10 cellular contexts compared by ENCODE assay signal in the genomic region with DNA sequence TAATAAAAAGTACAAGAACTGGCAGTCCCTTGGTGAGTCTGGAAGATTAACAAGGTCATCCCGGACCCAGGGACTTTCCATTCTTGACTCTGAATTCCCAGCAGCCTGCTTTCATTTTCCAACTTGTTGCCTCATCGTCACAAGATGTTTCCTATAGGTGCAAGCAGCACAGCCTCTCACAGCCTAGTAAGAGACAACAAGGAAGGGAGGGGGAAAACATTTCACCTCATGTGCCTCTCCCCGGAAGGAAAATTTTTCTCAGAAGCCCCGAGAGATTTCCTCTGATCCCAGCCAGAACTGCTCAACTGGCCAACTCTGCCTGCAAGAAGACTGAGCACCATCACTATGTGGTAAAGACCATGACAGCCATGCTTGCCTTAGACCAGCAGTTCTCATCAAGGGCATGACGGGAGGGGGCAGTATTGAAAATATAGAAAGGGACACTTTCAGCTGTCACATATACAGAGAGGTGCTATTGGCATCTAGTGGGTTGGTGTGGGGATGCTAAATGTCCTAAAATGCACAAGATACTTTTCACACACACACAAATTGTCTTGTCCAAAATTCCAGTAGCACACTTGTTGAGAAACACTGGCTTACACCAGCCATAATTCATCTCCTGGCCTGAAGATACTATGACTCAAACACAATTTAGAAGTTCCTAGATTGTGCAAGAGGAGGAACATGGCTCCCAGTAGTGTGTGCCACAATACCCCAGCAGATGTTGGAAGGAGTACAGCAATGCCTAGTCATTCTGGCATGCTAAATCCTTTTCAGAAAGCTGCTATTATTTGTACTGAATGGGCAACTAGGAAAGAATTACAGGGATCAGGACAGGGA. TPM values are rescaled to one million over a fixed set of nuclear protein-coding genes. Genes with fewer than 3 reads are reported as not detected.
DNase-seq lines count a peak whose midpoint lies in the region; ATAC-seq and TF ChIP-seq lines count a peak whose summit lies in the region.
"Had no signal": no experiment of that assay in that cellular context is flagged by ENCODE, and none has a peak within 500 bp of the region (broad histone marks: within the 10 kb centered on the region; RNA-seq: fewer than 3 reads in every experiment).

No MANE protein-coding gene starts in this region.

- peak overlapping the region; percentile 62 for H4K5ac ChIP-seq in IMR-90 (ENCODE audit: low read depth, low read length)

- no peak for TF ChIP-seq RAD21 in IMR-90 (IDR thresholded peaks at IDR 0.05; ENCODE audit: low read length)

- H2BK20ac ChIP-seq in IMR-90 (ENCODE audit: low read depth, low read length), result peak overlapping the region; percentile 62

- H3K9ac ChIP-seq in IMR-90 (ENCODE audit: low read depth, low read length), result no peak overlapping the region

- H4K20me1 ChIP-seq in IMR-90 (ENCODE audit: insufficient read depth, low read length), result 0 out of 2 replicates have a peak, but pooled peaks cover 3% of the 10 kb centered on the region

- H3K27ac ChIP-seq in IMR-90 (ENCODE audit: insufficient read depth, low read length) (peak overlapping the region; percentile 89), suprapubic skin (peak overlapping the region; percentile 93)

- H3K14ac ChIP-seq in IMR-90 (replicated peaks; ENCODE audit: low read depth, low read length), result peak overlapping the region; percentile 69

- no peak for TF ChIP-seq POLR2A in IMR-90 (IDR thresholded peaks at IDR 0.05; ENCODE audit: low read depth, low read length)
- no peak for TF ChIP-seq POLR2A in suprapubic skin (IDR thresholded peaks at IDR 0.05)

- CTCF ChIA-PET in IMR-90 (lab: Yijun Ruan, JAX), result interaction anchor here (1.1 to 1.5 kb wide), 2 partner anchors 15 to 25 kb away, joined by 4 to 9 read pairs; no protein-coding TSS in a partner anchor

- peaks cover 24 to 57% of the 10 kb centered on the region in 2 experiments for H3K79me1 ChIP-seq in IMR-90 (ENCODE audit: low read depth in 1 of 2, low read length in 2 of 2)

- peaks cover 10% of the 10 kb centered on the region for H3K9me1 ChIP-seq in IMR-90 (ENCODE audit: insufficient read depth, low read length)

- no peak overlapping the region for H2AFZ ChIP-seq in IMR-90 (replicated peaks; ENCODE audit: low read length, poor library complexity)

- dilution Hi-C loops in IMR-90 (cut with HindIII; ENCODE audit: low sequenced_read_pairs, unreplicated experiment), result no loop called here

- H3K23ac ChIP-seq in IMR-90 (ENCODE audit: low read depth, low read length), result peak overlapping the region; percentile 36; the same call in 1 of the 2 replicates

- ATAC-seq in IMR-90 (ENCODE audit: low read depth), result peak; percentile 82
- no peak for ATAC-seq in GM19467 (IDR thresholded peaks at IDR 0.05; ENCODE audit: unreplicated experiment)
- ATAC-seq: stimulated activated effector memory CD8-positive, alpha-beta T cell treated with anti-CD3 and anti-CD28 coated beads, Interleukin-12 subunit alpha, Interleukin-12 subunit beta, amount 100 ng/mL, for 72 hours had no signal

- no peak overlapping the region for H3K56ac ChIP-seq in IMR-90 (ENCODE audit: extremely low read depth, insufficient read depth, low read length)

- no peak overlapping the region for H3K4me3 ChIP-seq in IMR-90 (ENCODE audit: insufficient read depth, low read depth, low read length)
- H3K4me3 ChIP-seq in suprapubic skin, result peak overlapping the region; percentile 23
- H3K4me3 ChIP-seq: HAP-1 had no signal

- H3K36me3 ChIP-seq in IMR-90 (ENCODE audit: control insufficient read depth, insufficient read depth, low read length) (0 out of 2 replicates have a peak, but pooled peaks cover 1% of the 10 kb centered on the region), suprapubic skin (no peaks in the 10 kb centered on the region)

- peak overlapping the region; percentile 70 for H2BK120ac ChIP-seq in IMR-90 (ENCODE audit: low read depth, low read length)

- H2BK15ac ChIP-seq in IMR-90 (ENCODE audit: low read depth, low read length), result peak overlapping the region; percentile 55; the same call in 2 of the 3 replicates

- BruUV-seq in IMR-90 (replicated peaks; lab: Mats Ljungman, UMichigan), result no TSS peak

- TF ChIP-seq EP300 in suprapubic skin (IDR thresholded peaks at IDR 0.05), result no peak

- intact Hi-C loops in IMR-90 (cut with micrococcal nuclease), result loop anchor here (2.0 kb wide), 1 partner anchor 16 kb away; no protein-coding TSS in a partner anchor

- peak overlapping the region; percentile 93 for H2BK5ac ChIP-seq in IMR-90 (ENCODE audit: low read depth, low read length, poor library complexity, severe bottlenecking)

- peak overlapping the region; percentile 70 for H3K4me2 ChIP-seq in IMR-90 (ENCODE audit: low read depth, low read length)

- H3K27me3 ChIP-seq in IMR-90 (ENCODE audit: control insufficient read depth, insufficient read depth, low read length) (no peaks in the 10 kb centered on the region), suprapubic skin (no peaks in the 10 kb centered on the region)

- peak overlapping the region; percentile 82 for H3K18ac ChIP-seq in IMR-90 (ENCODE audit: low read depth, low read length)

- H3K4me1 ChIP-seq in IMR-90 (ENCODE audit: control insufficient read depth, insufficient read depth, low read length) (peaks cover 12% of the 10 kb centered on the region), suprapubic skin (peaks cover 54% of the 10 kb centered on the region)

- H4K8ac ChIP-seq in IMR-90 (ENCODE audit: low read depth in 2 of 2, low read length in 2 of 2), result peak overlapping the region; percentile 22 to 53; a peak in 3 of 4 replicates

- TF ChIP-seq CTCF in IMR-90 (conservative IDR thresholded peaks at IDR 0.05; ENCODE audit: low read depth, low read length), result no peak
- no peak for TF ChIP-seq CTCF in suprapubic skin (IDR thresholded peaks at IDR 0.05)

- POLR2A ChIA-PET in IMR-90 (lab: Charles Lee; ENCODE audit: unreplicated experiment), result interaction anchor here (0.6 kb wide), 1 partner anchor 10 kb away, joined by 13 read pairs; no protein-coding TSS in a partner anchor

- H2AK9ac ChIP-seq in IMR-90 (replicated peaks; ENCODE audit: low read depth, low read length, poor library complexity), result peak overlapping the region; percentile 85

- H3K4ac ChIP-seq in IMR-90 (ENCODE audit: low read depth, low read length), result peak overlapping the region; percentile 84

- peak overlapping the region; percentile 33 for H4K91ac ChIP-seq in IMR-90 (ENCODE audit: insufficient read depth, low read depth, low read length)

- no CpG with 5 or more reads among the region's 5 CpGs for WGBS in IMR-90 (ENCODE audit: extremely low coverage in 2 of 2, insufficient read length in 1 of 2), 2 experiments
- 21% methylated on average over 5 of the region's 5 CpGs for WGBS in suprapubic skin

- H3K9me3 ChIP-seq in IMR-90 (ENCODE audit: control insufficient read depth, insufficient read depth, low read length) (no peaks in the 10 kb centered on the region), suprapubic skin (no peaks in the 10 kb centered on the region)
- H3K9me3 ChIP-seq: HAP-1 had no signal

- in situ Hi-C loops in IMR-90 (cut with MboI; ENCODE audit: low sequenced_read_pairs), result loop anchor here (25.0 kb wide), 1 partner anchor 1079 kb away; a partner anchor contains a TSS

- peak; percentile 98 for DNase-seq in IMR-90
- DNase-seq in astrocyte of the hippocampus (ENCODE audit: low read depth, low spot score), result peak; percentile 87
- DNase-seq in iris pigment epithelial cell (ENCODE audit: low read depth), result peak; percentile 98
- peak in 1 of 2 donors; percentile 78 for DNase-seq in suprapubic skin (ENCODE audit: low spot score in 2 of 2)
- no peak for DNase-seq in iPS-NIHi7 (ENCODE audit: extremely low spot score)
- DNase-seq in NCI-H2081 (lab: John Stamatoyannopoulos, UW), result no peak
- no peak for DNase-seq in activated CD4-positive, alpha-beta T cell treated with anti-CD3 and anti-CD28 coated beads, Interleukin-2, amount 50 U/mL, for 4 hours

- H2AK5ac ChIP-seq in IMR-90 (ENCODE audit: low read depth, low read length), result peak overlapping the region; percentile 86

TF ChIP-seq in IMR-90, 13 proteins besides CTCF, POLR2A, EP300 and RAD21 (continues in another document):
- TF ChIP-seq MAZ (IDR thresholded peaks at IDR 0.05; ENCODE audit: borderline replicate concordance, low read depth, low read length), result no peak
- no peak for TF ChIP-seq RFX5 (IDR thresholded peaks at IDR 0.05; ENCODE audit: low read depth, low read length)
- TF ChIP-seq BHLHE40 (IDR thresholded peaks at IDR 0.05; ENCODE audit: low read depth, low read length), result peak; percentile 46; the same call in 1 of the 2 replicates
- TF ChIP-seq CHD1 (IDR thresholded peaks at IDR 0.05; ENCODE audit: low read depth, low read length), result no peak
- TF ChIP-seq, protein P1, sequence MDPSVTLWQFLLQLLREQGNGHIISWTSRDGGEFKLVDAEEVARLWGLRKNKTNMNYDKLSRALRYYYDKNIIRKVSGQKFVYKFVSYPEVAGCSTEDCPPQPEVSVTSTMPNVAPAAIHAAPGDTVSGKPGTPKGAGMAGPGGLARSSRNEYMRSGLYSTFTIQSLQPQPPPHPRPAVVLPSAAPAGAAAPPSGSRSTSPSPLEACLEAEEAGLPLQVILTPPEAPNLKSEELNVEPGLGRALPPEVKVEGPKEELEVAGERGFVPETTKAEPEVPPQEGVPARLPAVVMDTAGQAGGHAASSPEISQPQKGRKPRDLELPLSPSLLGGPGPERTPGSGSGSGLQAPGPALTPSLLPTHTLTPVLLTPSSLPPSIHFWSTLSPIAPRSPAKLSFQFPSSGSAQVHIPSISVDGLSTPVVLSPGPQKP (IDR thresholded peaks at IDR 0.05; ENCODE audit: borderline replicate concordance, low read depth, low read length), result no peak
- TF ChIP-seq CEBPB (IDR thresholded peaks at IDR 0.05; ENCODE audit: low read depth, low read length), result peak; percentile 100
- TF ChIP-seq SMC3 (IDR thresholded peaks at IDR 0.05; ENCODE audit: low read depth, low read length), result no peak
- TF ChIP-seq NFE2L2 (IDR thresholded peaks at IDR 0.05; ENCODE audit: low read depth, low read length), result peak; percentile 94
- peak; percentile 82 for TF ChIP-seq RCOR1 (IDR thresholded peaks at IDR 0.05; ENCODE audit: insufficient replicate concordance, low read length)

RNA-seq across cellular contexts. Expression of a gene that starts 10.8 kb away (rescaled TPM):
- total RNA-seq in IMR-90 (2012; rRNA removed) (92.3 and 124 TPM in 2 replicates), suprapubic skin (100 to 1,000 TPM in 1 of 4 donors, 10 to 100 TPM in 3; 68.7 to 103 (median 85.3) TPM)
- polyA plus RNA-seq in IMR-90 (2012; rRNA removed), result 20.1 and 30.2 TPM in 2 replicates
- polyA plus RNA-seq in IMR-90 (2012; cell fraction: cytosol; rRNA removed), result 6.5 and 6.6 TPM in 2 replicates
- polyA plus RNA-seq in IMR-90 (2012; cell fraction: nucleus; rRNA removed; ENCODE audit: low replicate concordance), result 3.8 and 25.2 TPM in 2 replicates

RNA-seq across cellular contexts. Expression of a gene that starts 23.4 kb away (rescaled TPM):
- total RNA-seq in IMR-90 (2012; rRNA removed) (243 TPM in 2 replicates), suprapubic skin (100 to 1,000 TPM; 159 to 173 (median 167) TPM)
- 102 and 173 TPM in 2 replicates for polyA plus RNA-seq in IMR-90 (2012; rRNA removed)
- 93.7 and 177 TPM in 2 replicates for polyA plus RNA-seq in IMR-90 (2012; cell fraction: cytosol; rRNA removed)
- 48.2 and 96.3 TPM in 2 replicates for polyA plus RNA-seq in IMR-90 (2012; cell fraction: nucleus; rRNA removed; ENCODE audit: low replicate concordance)

RNA-seq across cellular contexts. Expression of a gene that starts 45.4 kb away (rescaled TPM):
- total RNA-seq in IMR-90 (2012; rRNA removed), result 45.2 and 50.3 TPM in 2 replicates
- polyA plus RNA-seq in IMR-90 (2012; rRNA removed), result 29.2 and 30.5 TPM in 2 replicates
- 8.8 and 15.7 TPM in 2 replicates for polyA plus RNA-seq in IMR-90 (2012; cell fraction: cytosol; rRNA removed)
- polyA plus RNA-seq in IMR-90 (2012; cell fraction: nucleus; rRNA removed; ENCODE audit: low replicate concordance), result 4.2 and 15.3 TPM in 2 replicates
- 10 to 100 TPM in 3 of 4 donors, 1 to 10 TPM in 1; 7.2 to 23.1 (median 15.6) TPM for total RNA-seq in suprapubic skin

Comparison
In these comparisons a context has a peak if more than half of its experiments do, and no peak if none do; other contexts are left out.
1. DNase-seq: peak in IMR-90 (single experiment), astrocyte of the hippocampus (single experiment) and iris pigment epithelial cell (single experiment); none in iPS-NIHi7 (single experiment), NCI-H2081 (0 of 2) and activated CD4-positive, alpha-beta T cell treated with anti-CD3 and anti-CD28 coated beads, Interleukin-2, amount 50 U/mL, for 4 hours (0 of 2).